Comparison of ENCODE assay signal across 1 cellular context in genomic region chr12:63680758-63681157, GRCh38. TPM values are rescaled to one million over a fixed set of nuclear protein-coding genes. Genes with fewer than 3 reads are reported as not detected.
"Had no signal": no experiment of that assay in that cellular context is flagged by ENCODE, and none has a peak within 500 bp of the region (broad histone marks: within the 10 kb centered on the region; RNA-seq: fewer than 3 reads in every experiment).

No MANE protein-coding gene starts in this region.

RNA-seq across cellular contexts. Expression of gene DPY19L2, which starts 12.5 kb away (rescaled TPM):
- polyA plus RNA-seq: mammary epithelial cell had no signal
